In genomic region chr15:51162865-51163762, GRCh38 we compare ENCODE assay signal across 8 cellular contexts.
A peak's percentile ranks its signal among the peaks of the same experiment; 100 is the strongest.
DNase-seq lines count a peak whose midpoint lies in the region; ATAC-seq and TF ChIP-seq lines count a peak whose summit lies in the region.

No MANE protein-coding gene starts in this region.

- peaks cover 9% of the 10 kb centered on the region for H3K4me1 ChIP-seq in lower lobe of right lung

- no peaks in the 10 kb centered on the region for H3K36me3 ChIP-seq in lower lobe of right lung

- TF ChIP-seq CTCF in GM12872 (IDR thresholded peaks at IDR 0.05; ENCODE audit: insufficient read depth, low read depth, low read length) (peak; percentile 89), lower lobe of right lung (IDR thresholded peaks at IDR 0.05) (peak; percentile 96)

- intact Hi-C loops in lower lobe of right lung (cut with DNase I) = no loop called here

- peaks cover 6% of the 10 kb centered on the region for H3K27me3 ChIP-seq in lower lobe of right lung (ENCODE audit: low read depth)

- no peak overlapping the region for H3K27ac ChIP-seq in lower lobe of right lung

- peak overlapping the region; percentile 9 for H3K4me3 ChIP-seq in lower lobe of right lung

- DNase-seq in NCI-H2227 (lab: John Stamatoyannopoulos, UW; ENCODE audit: unreplicated experiment) = peak; percentile 74
- DNase-seq in activated CD4-positive, alpha-beta T cell treated with anti-CD3 and anti-CD28 coated beads, Interleukin-2, amount 50 U/mL, for 1 hour = peak; percentile 41
- DNase-seq in dermis microvascular lymphatic vessel endothelial cell (ENCODE audit: low read depth in 2 of 2) = peak; percentile 74 to 87
- DNase-seq in lower lobe of right lung = peak; percentile 61
- peak; percentile 31 to 57 (median 38) for DNase-seq in stimulated activated CD4-positive, alpha-beta T cell treated with anti-CD3 and anti-CD28 coated beads, TNF-alpha, amount 100 ng/mL, for 24 hours (ENCODE audit: low read depth in 3 of 3)

- no peaks in the 10 kb centered on the region for H3K9me3 ChIP-seq in lower lobe of right lung

- ATAC-seq in HG03039 (IDR thresholded peaks at IDR 0.05; ENCODE audit: unreplicated experiment) (peak; percentile 59), lower lobe of right lung (peak; percentile 91), GM18909 (IDR thresholded peaks at IDR 0.05; ENCODE audit: poor library complexity, unreplicated experiment) (no peak)
